Comparison of ENCODE assay signal across 22 cellular contexts in genomic region chr3:9783954-9784353, GRCh38.
"Had no signal": no experiment of that assay in that cellular context is flagged by ENCODE, and none has a peak within 500 bp of the region (broad histone marks: within the 10 kb centered on the region; RNA-seq: fewer than 3 reads in every experiment).

No MANE protein-coding gene starts in this region.

- H3K27ac ChIP-seq: ascending aorta, body of pancreas, KMS-11, Peyer's patch had no signal

- H3K27me3 ChIP-seq: ascending aorta, body of pancreas, Peyer's patch had no signal

- H3K4me1 ChIP-seq: ascending aorta, body of pancreas had no signal

- H3K9me3 ChIP-seq: ascending aorta, body of pancreas, Peyer's patch had no signal

- DNase-seq: activated CD4-positive, alpha-beta memory T cell treated with anti-CD3 and anti-CD28 coated beads for 36 hours; activated CD4-positive, alpha-beta T cell treated with anti-CD3 and anti-CD28 coated beads, Interleukin-2, amount 10 ng/mL, durations not matched to agents 7 days and 5 days; activated CD4-positive, CD25-positive, alpha-beta regulatory T cell; activated CD8-positive, alpha-beta memory T cell treated with anti-CD3 and anti-CD28 coated beads for 24 hours; activated effector memory CD4-positive, alpha-beta T cell treated with anti-CD3 and anti-CD28 coated beads, Interleukin-2, amount 50 U/mL, for 16 hours; activated naive CD4-positive, alpha-beta T cell treated with Interleukin-2 at 50 U/mL for 16 hours; activated naive CD8-positive, alpha-beta T cell treated with anti-CD3 and anti-CD28 coated beads, Interleukin-2, amount 50 U/mL, for 24 hours; activated T-cell treated with anti-CD3 and anti-CD28 coated beads, Interleukin-2, amount 50 U/mL, for 4 hours; amniotic stem cell; body of pancreas; NCI-H1092; NCI-H1417; NCI-H1930; NCI-H510A treated with DMSO at 0.1 percent for 48 hours; NCI-H69; Peyer's patch; SHP77 treated with DMSO at 0.1 percent for 48 hours; T-helper 17 cell; T-helper 9 cell had no signal

- ATAC-seq: activated naive CD4-positive, alpha-beta T cell treated with anti-CD3 and anti-CD28 coated beads, Interleukin-2, amount 50 U/mL, for 72 hours; activated naive CD8-positive, alpha-beta T cell treated with anti-CD3 and anti-CD28 coated beads, Interleukin-2, amount 50 U/mL, for 24 hours; activated T-cell treated with anti-CD3 and anti-CD28 coated beads, Interleukin-2, amount 50 U/mL, for 4 hours; body of pancreas; T-helper 17 cell had no signal

- H3K4me3 ChIP-seq: ascending aorta, body of pancreas, Peyer's patch had no signal
